ENCODE assay signal across 1 cellular context in the genomic region with DNA sequence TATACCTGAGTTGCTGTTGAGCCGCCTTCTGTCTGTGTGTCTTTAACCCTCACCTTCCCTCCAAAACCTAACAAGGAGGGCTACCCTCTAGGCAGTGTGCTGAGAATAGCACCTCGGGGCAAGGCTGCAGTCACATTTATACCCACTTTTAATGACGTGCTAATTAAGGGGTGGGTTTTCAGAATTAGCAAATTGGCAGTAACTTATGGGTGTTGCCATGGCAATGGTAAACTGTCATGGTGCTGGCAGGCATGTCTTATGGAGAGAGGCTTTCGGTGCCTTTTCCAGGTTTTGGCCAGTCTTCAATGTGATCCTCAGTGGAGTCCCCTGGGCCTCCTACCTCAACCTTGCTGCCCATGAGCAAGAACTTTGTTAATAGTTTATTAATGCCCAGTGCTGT.
TF ChIP-seq lines count a peak whose summit lies in the region.

No MANE protein-coding gene starts in this region.

TF ChIP-seq in K562, 482 proteins besides CTCF, POLR2A, EP300 and RAD21:
- no peak for TF ChIP-seq PTTG1 (tag; IDR thresholded peaks at IDR 0.05; ENCODE audit: low read depth)
- TF ChIP-seq, protein P1, sequence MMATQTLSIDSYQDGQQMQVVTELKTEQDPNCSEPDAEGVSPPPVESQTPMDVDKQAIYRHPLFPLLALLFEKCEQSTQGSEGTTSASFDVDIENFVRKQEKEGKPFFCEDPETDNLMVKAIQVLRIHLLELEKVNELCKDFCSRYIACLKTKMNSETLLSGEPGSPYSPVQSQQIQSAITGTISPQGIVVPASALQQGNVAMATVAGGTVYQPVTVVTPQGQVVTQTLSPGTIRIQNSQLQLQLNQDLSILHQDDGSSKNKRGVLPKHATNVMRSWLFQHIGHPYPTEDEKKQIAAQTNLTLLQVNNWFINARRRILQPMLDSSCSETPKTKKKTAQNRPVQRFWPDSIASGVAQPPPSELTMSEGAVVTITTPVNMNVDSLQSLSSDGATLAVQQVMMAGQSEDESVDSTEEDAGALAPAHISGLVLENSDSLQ (IDR thresholded peaks at IDR 0.05): 0 out of 2 replicates have a peak, but pooled peaks have one; percentile 10
- peak; percentile 79 for TF ChIP-seq RFX1 (IDR thresholded peaks at IDR 0.05)
